Comparison of ENCODE assay signal across 21 cellular contexts in genomic region chr6:129203190-129203900, GRCh38.
DNase-seq lines count a peak whose midpoint lies in the region; ATAC-seq and TF ChIP-seq lines count a peak whose summit lies in the region.
"Had no signal": no experiment of that assay in that cellular context is flagged by ENCODE, and none has a peak within 500 bp of the region (broad histone marks: within the 10 kb centered on the region; RNA-seq: fewer than 3 reads in every experiment).

No MANE protein-coding gene starts in this region.

- no peak overlapping the region for H3K4me3 ChIP-seq in fibroblast of villous mesenchyme (ENCODE audit: low read depth, low read length)
- H3K4me3 ChIP-seq in sigmoid colon: no peak overlapping the region
- H3K4me3 ChIP-seq: GM23248, K562, MG63, Peyer's patch had no signal

- ATAC-seq in left ventricle myocardium superior (peak; percentile 22), left cardiac atrium (no peak)
- ATAC-seq in activated CD8-positive, alpha-beta T cell treated with anti-CD3 and anti-CD28 coated beads, Interleukin-2, amount 10 ng/mL, durations not matched to agents 7 days and 5 days: no peak
- ATAC-seq: K562 had no signal

- H3K27me3 Mint-ChIP-seq in activated CD8-positive, alpha-beta T cell treated with anti-CD3 and anti-CD28 coated beads, Interleukin-2, amount 10 ng/mL, durations not matched to agents 7 days and 5 days (ENCODE audit: low read depth): no peaks in the 10 kb centered on the region

- H3K4me1 Mint-ChIP-seq in activated CD8-positive, alpha-beta T cell treated with anti-CD3 and anti-CD28 coated beads, Interleukin-2, amount 10 ng/mL, durations not matched to agents 7 days and 5 days (ENCODE audit: low read depth): no peaks in the 10 kb centered on the region

- H3K27ac ChIP-seq in sigmoid colon: no peak overlapping the region
- H3K27ac ChIP-seq: GM23248, HL-60, Peyer's patch had no signal

- H3K9me3 ChIP-seq in sigmoid colon: no peaks in the 10 kb centered on the region
- H3K9me3 ChIP-seq: MG63, Peyer's patch had no signal

- no peak for TF ChIP-seq CTCF in fibroblast of villous mesenchyme (IDR thresholded peaks at IDR 0.05; ENCODE audit: insufficient read depth, low read depth, low read length)
- no peak for TF ChIP-seq CTCF in sigmoid colon (IDR thresholded peaks at IDR 0.05)

- TF ChIP-seq POLR2A in sigmoid colon (IDR thresholded peaks at IDR 0.05): no peak

- H3K36me3 ChIP-seq in sigmoid colon: no peaks in the 10 kb centered on the region
- H3K36me3 ChIP-seq: MG63, Peyer's patch had no signal

- H3K36me3 Mint-ChIP-seq in activated CD8-positive, alpha-beta T cell treated with anti-CD3 and anti-CD28 coated beads, Interleukin-2, amount 10 ng/mL, durations not matched to agents 7 days and 5 days (ENCODE audit: low read depth): no peaks in the 10 kb centered on the region

- CTCF ChIA-PET in activated CD8-positive, alpha-beta T cell treated with anti-CD3 and anti-CD28 coated beads, Interleukin-2, amount 10 ng/mL, durations not matched to agents 7 days and 5 days (lab: Charles Lee): no interaction called here

- no peak for TF ChIP-seq EP300 in sigmoid colon (IDR thresholded peaks at IDR 0.05)

- H3K9me3 Mint-ChIP-seq in activated CD8-positive, alpha-beta T cell treated with anti-CD3 and anti-CD28 coated beads, Interleukin-2, amount 10 ng/mL, durations not matched to agents 7 days and 5 days (ENCODE audit: insufficient read depth): no peaks in the 10 kb centered on the region

- WGBS in sigmoid colon, 2 donors: 87 to 92% methylated on average over 5 of the region's 5 CpGs

- H3K4me3 Mint-ChIP-seq in activated CD8-positive, alpha-beta T cell treated with anti-CD3 and anti-CD28 coated beads, Interleukin-2, amount 10 ng/mL, durations not matched to agents 7 days and 5 days: no peak overlapping the region

- intact Hi-C loops in left ventricle myocardium superior (cut with micrococcal nuclease) (no loop called here), left cardiac atrium (cut with DNase I) (no loop called here), sigmoid colon (cut with DNase I) (no loop called here)

- DNase-seq in left ventricle myocardium superior (no peak), left cardiac atrium (no peak), amniotic epithelial cell (ENCODE audit: low read depth) (peak; percentile 92), fibroblast of villous mesenchyme (ENCODE audit: low read depth) (peak; percentile 12), NCI-H748 (lab: John Stamatoyannopoulos, UW; ENCODE audit: unreplicated experiment) (no peak), sigmoid colon (no peak)
- DNase-seq in activated CD8-positive, alpha-beta T cell treated with anti-CD3 and anti-CD28 coated beads, Interleukin-2, amount 10 ng/mL, durations not matched to agents 7 days and 5 days: no peak
- no peak for DNase-seq in activated CD4-positive, alpha-beta T cell treated with anti-CD3 and anti-CD28 coated beads for 4 hours
- DNase-seq: 8988T, AML-193, GF-D8, GM23248, MG63, NCI-H1105, NCI-H1694 treated with DMSO at 0.1 percent for 48 hours, NCI-H345, NCI-H69, Peyer's patch, SHP77 had no signal

- no peak overlapping the region for H3K27ac Mint-ChIP-seq in activated CD8-positive, alpha-beta T cell treated with anti-CD3 and anti-CD28 coated beads, Interleukin-2, amount 10 ng/mL, durations not matched to agents 7 days and 5 days

- no peaks in the 10 kb centered on the region for H3K27me3 ChIP-seq in sigmoid colon
- H3K27me3 ChIP-seq: MG63, Peyer's patch had no signal

- peaks cover 0 to 10% (median 0%) of the 10 kb centered on the region in 4 donors for H3K4me1 ChIP-seq in sigmoid colon
- H3K4me1 ChIP-seq: Peyer's patch had no signal

- POLR2A ChIA-PET in activated CD8-positive, alpha-beta T cell treated with anti-CD3 and anti-CD28 coated beads, Interleukin-2, amount 10 ng/mL, durations not matched to agents 7 days and 5 days (lab: Charles Lee): no interaction called here

Comparison
In these comparisons a context has a peak if more than half of its experiments do, and no peak if none do; other contexts are left out.
1. DNase-seq: peak in amniotic epithelial cell (single experiment) and fibroblast of villous mesenchyme (single experiment); none in left ventricle myocardium superior (single experiment), left cardiac atrium (single experiment), activated CD8-positive, alpha-beta T cell treated with anti-CD3 and anti-CD28 coated beads, Interleukin-2, amount 10 ng/mL, durations not matched to agents 7 days and 5 days (single experiment), NCI-H748 (single experiment), activated CD4-positive, alpha-beta T cell treated with anti-CD3 and anti-CD28 coated beads for 4 hours (0 of 2) and sigmoid colon (single experiment).